In the genomic region with DNA sequence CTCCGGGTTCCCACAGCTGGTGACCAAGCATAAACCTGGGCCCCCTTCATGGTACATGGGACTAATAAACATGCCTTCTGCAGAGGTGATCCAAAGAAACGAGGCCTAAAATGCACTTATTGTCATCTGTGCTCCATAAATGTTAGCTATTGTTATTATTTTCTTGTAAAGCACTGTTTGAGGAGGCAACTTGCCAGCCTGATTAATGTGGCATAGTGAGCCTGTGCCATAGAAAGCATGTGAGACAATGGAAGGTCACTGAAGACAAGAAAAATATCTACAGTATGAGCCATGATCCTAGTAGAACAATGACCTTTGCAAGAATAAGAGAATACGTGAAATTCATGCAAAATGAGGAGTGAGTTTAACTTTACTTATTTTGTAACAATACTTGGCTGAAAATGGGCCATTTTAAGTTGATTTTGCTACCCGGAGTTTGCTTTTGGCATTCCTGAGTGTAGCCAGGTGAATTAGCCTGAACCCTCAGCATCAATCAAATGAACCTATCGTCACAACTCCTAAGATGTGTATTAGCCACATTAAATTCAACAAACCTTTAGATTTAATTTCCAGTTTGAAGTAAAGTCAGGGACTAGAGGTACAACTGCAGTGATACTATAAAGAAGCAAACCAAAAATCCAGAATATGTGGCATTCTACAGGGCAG, we compare ENCODE assay signal across 15 cellular contexts.
"Had no signal": no experiment of that assay in that cellular context is flagged by ENCODE, and none has a peak within 500 bp of the region (broad histone marks: within the 10 kb centered on the region; RNA-seq: fewer than 3 reads in every experiment).

No MANE protein-coding gene starts in this region.

- H3K4me3 ChIP-seq: neural progenitor cell, ovary, transverse colon had no signal

- H3K36me3 ChIP-seq: neural progenitor cell, ovary had no signal

- H3K27ac ChIP-seq: neural progenitor cell, ovary, transverse colon had no signal

- H3K27me3 ChIP-seq: neural progenitor cell, ovary, transverse colon had no signal

- ATAC-seq: activated T-cell treated with anti-CD3 and anti-CD28 coated beads, Interleukin-2, amount 50 U/mL, for 72 hours; esophagus mucosa; stimulated activated memory B cell treated with anti-CD40 and anti-IgM and Interleukin-4, amounts not matched to agents 10 μg/mL and 1 μg/mL and 100 μg/mL, for 72 hours; WTC11 had no signal

- DNase-seq: activated CD4-positive, alpha-beta T cell treated with anti-CD3 and anti-CD28 coated beads, Interleukin-2, amount 10 ng/mL, durations not matched to agents 24 days and 14 days; activated CD8-positive, alpha-beta memory T cell treated with anti-CD3 and anti-CD28 coated beads, Interleukin-2, amount 50 U/mL, for 48 hours; activated gamma-delta T cell; activated T-cell treated with anti-CD3 and anti-CD28 coated beads, Interleukin-2, amount 50 U/mL, for 72 hours; immature natural killer cell; ovary; SIG-M5; stimulated activated CD4-positive, alpha-beta T cell treated with anti-CD3 and anti-CD28 coated beads, Interleukin-2, amount 100 ng/mL, for 24 hours; T-helper 2 cell; transverse colon had no signal

- H3K9me3 ChIP-seq: ovary had no signal

- H3K36me3 Mint-ChIP-seq: immature natural killer cell; neural progenitor cell; stimulated activated memory B cell treated with anti-CD40 and anti-IgM and Interleukin-4, amounts not matched to agents 10 μg/mL and 1 μg/mL and 100 μg/mL, for 72 hours; WTC11 had no signal

- H3K27me3 Mint-ChIP-seq: activated CD4-positive, alpha-beta T cell treated with anti-CD3 and anti-CD28 coated beads, Interleukin-2, amount 10 ng/mL, durations not matched to agents 24 days and 14 days; activated naive CD8-positive, alpha-beta T cell; stimulated activated memory B cell treated with anti-CD40 and anti-IgM and Interleukin-4, amounts not matched to agents 10 μg/mL and 1 μg/mL and 100 μg/mL, for 72 hours had no signal

- H3K4me3 Mint-ChIP-seq: activated CD4-positive, alpha-beta T cell treated with anti-CD3 and anti-CD28 coated beads, Interleukin-2, amount 10 ng/mL, durations not matched to agents 24 days and 14 days; activated naive CD8-positive, alpha-beta T cell; activated T-cell treated with anti-CD3 and anti-CD28 coated beads, Interleukin-2, amount 50 U/mL, for 72 hours; immature natural killer cell; neural progenitor cell; stimulated activated memory B cell treated with anti-CD40 and anti-IgM and Interleukin-4, amounts not matched to agents 10 μg/mL and 1 μg/mL and 100 μg/mL, for 72 hours; WTC11 had no signal

- H3K9ac ChIP-seq: neural progenitor cell had no signal

- H3K27ac Mint-ChIP-seq: activated naive CD8-positive, alpha-beta T cell; activated T-cell treated with anti-CD3 and anti-CD28 coated beads, Interleukin-2, amount 50 U/mL, for 72 hours; immature natural killer cell; neural progenitor cell; stimulated activated memory B cell treated with anti-CD40 and anti-IgM and Interleukin-4, amounts not matched to agents 10 μg/mL and 1 μg/mL and 100 μg/mL, for 72 hours; WTC11 had no signal

- H3K4me1 Mint-ChIP-seq: immature natural killer cell, WTC11 had no signal

- H3K4me1 ChIP-seq: neural progenitor cell, transverse colon had no signal

- H3K9me3 Mint-ChIP-seq: activated CD4-positive, alpha-beta T cell treated with anti-CD3 and anti-CD28 coated beads, Interleukin-2, amount 10 ng/mL, durations not matched to agents 24 days and 14 days; immature natural killer cell had no signal
